22 cellular contexts compared by ENCODE assay signal in genomic region chr12:8917751-8918150, GRCh38. TPM values are rescaled to one million over a fixed set of nuclear protein-coding genes. Genes with fewer than 3 reads are reported as not detected.
A peak's percentile ranks its signal among the peaks of the same experiment; 100 is the strongest.
DNase-seq lines count a peak whose midpoint lies in the region; ATAC-seq and TF ChIP-seq lines count a peak whose summit lies in the region.
"Had no signal": no experiment of that assay in that cellular context is flagged by ENCODE, and none has a peak within 500 bp of the region (broad histone marks: within the 10 kb centered on the region; RNA-seq: fewer than 3 reads in every experiment).

No MANE protein-coding gene starts in this region.

- no peak overlapping the region for H3K14ac ChIP-seq in mesenchymal stem cell (ENCODE audit: low read length in 2 of 2)

- DNase-seq in EH (ENCODE audit: low read depth) (peak; percentile 7), fibroblast of peridontal ligament (ENCODE audit: extremely low read depth) (peak; percentile 50), mesenchymal stem cell (peak; percentile 45), NK-92 (lab: John Stamatoyannopoulos, UW; ENCODE audit: unreplicated experiment) (no peak), right atrium auricular region (ENCODE audit: low spot score) (no peak)
- DNase-seq: 8988T, AML-193, C1 segment of cervical spinal cord, GDM1, KBM-7, NCI-H1105, NCI-H146, NCI-H2029 treated with DMSO at 0.1 percent for 48 hours, NCI-H226, NCI-H510A treated with DMSO at 0.1 percent for 48 hours, NCI-H748 treated with DMSO at 0.1 percent for 48 hours, Peyer's patch had no signal

- H3K27me3 ChIP-seq in HUES64 (ENCODE audit: insufficient read depth, low read length) = no peaks in the 10 kb centered on the region
- H3K27me3 ChIP-seq in mesenchymal stem cell (ENCODE audit: control insufficient read depth in 1 of 2, insufficient read depth in 1 of 2, low read length in 2 of 2) = no peaks in the 10 kb centered on the region
- H3K27me3 ChIP-seq in right atrium auricular region = no peaks in the 10 kb centered on the region
- H3K27me3 ChIP-seq: Peyer's patch had no signal

- H3K4me2 ChIP-seq in mesenchymal stem cell (ENCODE audit: low read length, poor library complexity, severe bottlenecking) = no peak overlapping the region

- no peak overlapping the region for H3K27ac ChIP-seq in HUES64 (ENCODE audit: low read depth, low read length)
- H3K27ac ChIP-seq in mesenchymal stem cell (ENCODE audit: low read length, poor library complexity, severe bottlenecking) = no peak overlapping the region
- no peak overlapping the region for H3K27ac ChIP-seq in right atrium auricular region
- H3K27ac ChIP-seq: Peyer's patch had no signal

- H3K23ac ChIP-seq in mesenchymal stem cell (ENCODE audit: low read length in 2 of 2) = no peak overlapping the region

- no peak overlapping the region for H2BK12ac ChIP-seq in mesenchymal stem cell (ENCODE audit: low read length in 2 of 2)

- no peak overlapping the region for H2AFZ ChIP-seq in mesenchymal stem cell (ENCODE audit: low read depth, low read length)

- H3K18ac ChIP-seq in mesenchymal stem cell (ENCODE audit: low read depth in 1 of 2, low read length in 2 of 2) = no peak overlapping the region

- H3K4me1 ChIP-seq in HUES64 (ENCODE audit: insufficient read depth, low read length) = peaks cover 24% of the 10 kb centered on the region
- peaks cover 5% of the 10 kb centered on the region for H3K4me1 ChIP-seq in mesenchymal stem cell (ENCODE audit: control insufficient read depth, insufficient read depth, low read depth, low read length)
- H3K4me1 ChIP-seq in right atrium auricular region = peaks cover 0 to 15% of the 10 kb centered on the region in 2 donors

- no peak overlapping the region for H4K91ac ChIP-seq in mesenchymal stem cell (ENCODE audit: low read length)

- H3K4me3 ChIP-seq in HUES64 (ENCODE audit: low read length) = peak overlapping the region; percentile 100
- no peak overlapping the region for H3K4me3 ChIP-seq in mesenchymal stem cell (ENCODE audit: insufficient read depth in 1 of 2, low read depth in 1 of 2, low read length in 2 of 2)
- H3K4me3 ChIP-seq in right atrium auricular region = no peak overlapping the region
- H3K4me3 ChIP-seq: Peyer's patch had no signal

- WGBS in HUES64 = 56% methylated on average over 1 of the region's 1 CpG
- 94% methylated on average over 1 of the region's 1 CpG for WGBS in mesenchymal stem cell

- H2AK5ac ChIP-seq in mesenchymal stem cell (ENCODE audit: low read length, severe bottlenecking) = no peak overlapping the region

- H2BK120ac ChIP-seq in mesenchymal stem cell (ENCODE audit: low read depth, low read length) = no peak overlapping the region

- H3K9me3 ChIP-seq in HUES64 (ENCODE audit: insufficient read depth, low read depth, low read length) (no peaks in the 10 kb centered on the region), mesenchymal stem cell (ENCODE audit: control insufficient read depth, low read length) (no peaks in the 10 kb centered on the region), right atrium auricular region (no peaks in the 10 kb centered on the region)
- H3K9me3 ChIP-seq: Peyer's patch had no signal

- H3K4ac ChIP-seq in mesenchymal stem cell (ENCODE audit: low read depth in 1 of 2, low read length in 2 of 2) = no peak overlapping the region

- H3K79me1 ChIP-seq in mesenchymal stem cell (replicated peaks; ENCODE audit: low read length, poor library complexity, severe bottlenecking) = peaks cover 17% of the 10 kb centered on the region

- no peak overlapping the region for H2BK15ac ChIP-seq in mesenchymal stem cell (ENCODE audit: low read depth, poor library complexity, severe bottlenecking)

- no peak overlapping the region for H2BK5ac ChIP-seq in mesenchymal stem cell (ENCODE audit: low read depth, low read length, poor library complexity, severe bottlenecking)

- no peak for ATAC-seq in GM21526 (IDR thresholded peaks at IDR 0.05; ENCODE audit: low FRiP score, unreplicated experiment)
- no peak for ATAC-seq in GM18861 (IDR thresholded peaks at IDR 0.05; ENCODE audit: unreplicated experiment)
- ATAC-seq: HCT116, HepG2 had no signal

- H3K9ac ChIP-seq in HUES64 (ENCODE audit: low read depth, low read length) (no peak overlapping the region), mesenchymal stem cell (ENCODE audit: low read length) (no peak overlapping the region)

- no peak overlapping the region for H4K8ac ChIP-seq in mesenchymal stem cell (ENCODE audit: low read length)

- peaks cover 63% of the 10 kb centered on the region for H3K36me3 ChIP-seq in HUES64 (ENCODE audit: insufficient read depth, low read length)
- peaks cover 15 to 31% of the 10 kb centered on the region in 2 experiments for H3K36me3 ChIP-seq in mesenchymal stem cell (ENCODE audit: control insufficient read depth in 1 of 2, insufficient read depth in 2 of 2, low read depth in 1 of 2, low read length in 2 of 2)
- H3K36me3 ChIP-seq in right atrium auricular region = peaks cover 36% of the 10 kb centered on the region

- TF ChIP-seq CTCF in right atrium auricular region (IDR thresholded peaks at IDR 0.05) = no peak

RNA-seq across cellular contexts. Expression of gene PHC1, which starts 3.4 kb away (rescaled TPM):
- 298 TPM for polyA plus RNA-seq in HUES64 (2013, experiment 1 of 2)
- 294 TPM for polyA plus RNA-seq in HUES64 (2013, experiment 2 of 2)
- 40.7 TPM for polyA plus RNA-seq in mesenchymal stem cell (2013, experiment 1 of 2)
- polyA plus RNA-seq in mesenchymal stem cell (2013, experiment 2 of 2) = 40.7 TPM
- total RNA-seq in right atrium auricular region = 10 to 100 TPM; 22.7 to 58.4 TPM

RNA-seq across cellular contexts. Expression of gene M6PR, which starts 31.7 kb away (rescaled TPM):
- 72.1 TPM for polyA plus RNA-seq in HUES64 (2013, experiment 1 of 2)
- polyA plus RNA-seq in HUES64 (2013, experiment 2 of 2) = 82.5 TPM
- 209 TPM for polyA plus RNA-seq in mesenchymal stem cell (2013, experiment 1 of 2)
- polyA plus RNA-seq in mesenchymal stem cell (2013, experiment 2 of 2) = 208 TPM
- 100 to 1,000 TPM; 101 to 112 TPM for total RNA-seq in right atrium auricular region

Comparison
In these comparisons a context has a peak if more than half of its experiments do, and no peak if none do; other contexts are left out.
1. DNase-seq: peak in EH (single experiment), fibroblast of peridontal ligament (single experiment) and mesenchymal stem cell (single experiment); none in NK-92 (single experiment) and right atrium auricular region (single experiment).